ENCODE assay signal across 2 cellular contexts in genomic region chrX:137565921-137566745, GRCh38.
TF ChIP-seq lines count a peak whose summit lies in the region.

TSS of gene ZIC3 (plus strand) at chrX:137566127. CDS start at chrX:137566692, 565 bp downstream.

TF ChIP-seq in liver, 16 proteins besides CTCF, POLR2A, EP300 and RAD21 (continued from another document):
- TF ChIP-seq YY1 (IDR thresholded peaks at IDR 0.05) (no peak), ATF3 (IDR thresholded peaks at IDR 0.05) (no peak), NR2F2 (IDR thresholded peaks at IDR 0.05) (no peak), GABPA (IDR thresholded peaks at IDR 0.05 in 1 of 2, conservative IDR thresholded peaks at IDR 0.05 in 1 of 2) (no peak)
- TF ChIP-seq, protein P1, sequence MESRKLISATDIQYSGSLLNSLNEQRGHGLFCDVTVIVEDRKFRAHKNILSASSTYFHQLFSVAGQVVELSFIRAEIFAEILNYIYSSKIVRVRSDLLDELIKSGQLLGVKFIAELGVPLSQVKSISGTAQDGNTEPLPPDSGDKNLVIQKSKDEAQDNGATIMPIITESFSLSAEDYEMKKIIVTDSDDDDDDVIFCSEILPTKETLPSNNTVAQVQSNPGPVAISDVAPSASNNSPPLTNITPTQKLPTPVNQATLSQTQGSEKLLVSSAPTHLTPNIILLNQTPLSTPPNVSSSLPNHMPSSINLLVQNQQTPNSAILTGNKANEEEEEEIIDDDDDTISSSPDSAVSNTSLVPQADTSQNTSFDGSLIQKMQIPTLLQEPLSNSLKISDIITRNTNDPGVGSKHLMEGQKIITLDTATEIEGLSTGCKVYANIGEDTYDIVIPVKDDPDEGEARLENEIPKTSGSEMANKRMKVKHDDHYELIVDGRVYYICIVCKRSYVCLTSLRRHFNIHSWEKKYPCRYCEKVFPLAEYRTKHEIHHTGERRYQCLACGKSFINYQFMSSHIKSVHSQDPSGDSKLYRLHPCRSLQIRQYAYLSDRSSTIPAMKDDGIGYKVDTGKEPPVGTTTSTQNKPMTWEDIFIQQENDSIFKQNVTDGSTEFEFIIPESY (IDR thresholded peaks at IDR 0.05), result no peak

TF ChIP-seq in HepG2, 621 proteins besides CTCF, POLR2A, EP300 and RAD21:
- TF ChIP-seq HBP1 (CRISPR knock-in tag; IDR thresholded peaks at IDR 0.05; ENCODE audit: low read depth) (no peak), ZNF30 (CRISPR knock-in tag; IDR thresholded peaks at IDR 0.05) (no peak), ZBTB34 (CRISPR knock-in tag; IDR thresholded peaks at IDR 0.05) (no peak)
- TF ChIP-seq, protein P2, sequence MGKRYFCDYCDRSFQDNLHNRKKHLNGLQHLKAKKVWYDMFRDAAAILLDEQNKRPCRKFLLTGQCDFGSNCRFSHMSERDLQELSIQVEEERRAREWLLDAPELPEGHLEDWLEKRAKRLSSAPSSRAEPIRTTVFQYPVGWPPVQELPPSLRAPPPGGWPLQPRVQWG (CRISPR knock-in tag; IDR thresholded peaks at IDR 0.05; ENCODE audit: borderline replicate concordance, low read depth), result no peak
- TF ChIP-seq, protein P3, sequence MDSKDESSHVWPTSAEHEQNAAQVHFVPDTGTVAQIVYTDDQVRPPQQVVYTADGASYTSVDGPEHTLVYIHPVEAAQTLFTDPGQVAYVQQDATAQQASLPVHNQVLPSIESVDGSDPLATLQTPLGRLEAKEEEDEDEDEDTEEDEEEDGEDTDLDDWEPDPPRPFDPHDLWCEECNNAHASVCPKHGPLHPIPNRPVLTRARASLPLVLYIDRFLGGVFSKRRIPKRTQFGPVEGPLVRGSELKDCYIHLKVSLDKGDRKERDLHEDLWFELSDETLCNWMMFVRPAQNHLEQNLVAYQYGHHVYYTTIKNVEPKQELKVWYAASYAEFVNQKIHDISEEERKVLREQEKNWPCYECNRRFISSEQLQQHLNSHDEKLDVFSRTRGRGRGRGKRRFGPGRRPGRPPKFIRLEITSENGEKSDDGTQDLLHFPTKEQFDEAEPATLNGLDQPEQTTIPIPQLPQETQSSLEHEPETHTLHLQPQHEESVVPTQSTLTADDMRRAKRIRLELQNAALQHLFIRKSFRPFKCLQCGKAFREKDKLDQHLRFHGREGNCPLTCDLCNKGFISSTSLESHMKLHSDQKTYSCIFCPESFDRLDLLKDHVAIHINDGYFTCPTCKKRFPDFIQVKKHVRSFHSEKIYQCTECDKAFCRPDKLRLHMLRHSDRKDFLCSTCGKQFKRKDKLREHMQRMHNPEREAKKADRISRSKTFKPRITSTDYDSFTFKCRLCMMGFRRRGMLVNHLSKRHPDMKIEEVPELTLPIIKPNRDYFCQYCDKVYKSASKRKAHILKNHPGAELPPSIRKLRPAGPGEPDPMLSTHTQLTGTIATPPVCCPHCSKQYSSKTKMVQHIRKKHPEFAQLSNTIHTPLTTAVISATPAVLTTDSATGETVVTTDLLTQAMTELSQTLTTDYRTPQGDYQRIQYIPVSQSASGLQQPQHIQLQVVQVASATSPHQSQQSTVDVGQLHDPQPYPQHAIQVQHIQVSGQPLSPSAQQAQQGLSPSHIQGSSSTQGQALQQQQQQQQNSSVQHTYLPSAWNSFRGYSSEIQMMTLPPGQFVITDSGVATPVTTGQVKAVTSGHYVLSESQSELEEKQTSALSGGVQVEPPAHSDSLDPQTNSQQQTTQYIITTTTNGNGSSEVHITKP (CRISPR knock-in tag; IDR thresholded peaks at IDR 0.05; ENCODE audit: low read depth), result no peak
